Comparison of ENCODE assay signal across 27 cellular contexts in genomic region chr3:46730819-46731218, GRCh38. TPM values are rescaled to one million over a fixed set of nuclear protein-coding genes. Genes with fewer than 3 reads are reported as not detected.
"Had no signal": no experiment of that assay in that cellular context is flagged by ENCODE, and none has a peak within 500 bp of the region (broad histone marks: within the 10 kb centered on the region; RNA-seq: fewer than 3 reads in every experiment).

No MANE protein-coding gene starts in this region.

- H3K4me1 ChIP-seq: esophagus squamous epithelium, gastrocnemius medialis, heart right ventricle, left lung, lower lobe of right lung had no signal

- DNase-seq: cortex of kidney; effector CD8-positive, alpha-beta T cell; effector memory CD8-positive, alpha-beta T cell; endodermal cell; erythroblast; esophagus squamous epithelium; foreskin fibroblast; foreskin melanocyte; gastrocnemius medialis; glutamatergic neuron; heart right ventricle; hippocampal formation; left cardiac atrium; left lung; left ventricle myocardium superior; lower lobe of right lung; mesenchymal stem cell; mucosa of descending colon; naive B cell; naive thymus-derived CD8-positive, alpha-beta T cell had no signal

- H3K4me3 ChIP-seq: esophagus squamous epithelium, gastrocnemius medialis, heart right ventricle, left lung, lower lobe of right lung, mucosa of descending colon had no signal

- H3K36me3 ChIP-seq: esophagus squamous epithelium, gastrocnemius medialis, heart right ventricle, left lung, lower lobe of right lung had no signal

- H3K27ac ChIP-seq: epithelial cell of prostate, esophagus squamous epithelium, gastrocnemius medialis, heart right ventricle, left lung, lower lobe of right lung had no signal

- FAIRE-seq: keratinocyte had no signal

- ATAC-seq: effector memory CD8-positive, alpha-beta T cell; esophagus mucosa; gastrocnemius medialis; heart right ventricle; left cardiac atrium; left lung; left ventricle myocardium superior; lower lobe of right lung; mucosa of descending colon; naive thymus-derived CD8-positive, alpha-beta T cell had no signal

- H3K9me3 ChIP-seq: esophagus squamous epithelium, gastrocnemius medialis, heart right ventricle, left lung, lower lobe of right lung, mucosa of descending colon had no signal

- H3K27me3 ChIP-seq: gastrocnemius medialis had no signal

RNA-seq across cellular contexts. Expression of gene PRSS50, which starts 13.2 kb away (rescaled TPM):
- total RNA-seq: dermis microvascular lymphatic vessel endothelial cell; esophagus mucosa; gastrocnemius medialis; glomerular endothelial cell; left cardiac atrium; lung microvascular endothelial cell; mesenteric fat pad; naive thymus-derived CD8-positive, alpha-beta T cell had no signal
- polyA plus RNA-seq: keratinocyte had no signal

RNA-seq across cellular contexts. Expression of gene TMIE, which starts 29.6 kb away (rescaled TPM):
- total RNA-seq: glomerular endothelial cell had no signal
